ENCODE assay signal across 8 cellular contexts in genomic region chr11:119148855-119149370, GRCh38. TPM values are rescaled to one million over a fixed set of nuclear protein-coding genes. Genes with fewer than 3 reads are reported as not detected.
A peak's percentile ranks its signal among the peaks of the same experiment; 100 is the strongest.
DNase-seq lines count a peak whose midpoint lies in the region; ATAC-seq and TF ChIP-seq lines count a peak whose summit lies in the region.

TSS of gene ABCG4 (plus strand) at chr11:119149052. CDS start at chr11:119149966, 914 bp downstream.

- CTCF ChIA-PET in AG04449 (lab: Yijun Ruan, JAX): interaction anchor here (1.0 to 14.6 kb wide), 10 partner anchors 10 to 207 kb away, joined by 3 to 139 read pairs (median 4); partner anchors contain the start of genes CBL and NLRX1
- CTCF ChIA-PET in HEK293T (lab: Yijun Ruan, JAX): interaction anchor here (1.0 to 1.3 kb wide), 2 partner anchors 8 to 14 kb away, joined by 4 read pairs; no protein-coding TSS in a partner anchor

- POLR2A ChIA-PET in AG04449 (lab: Yijun Ruan, JAX): interaction anchor here (0.6 kb wide), 1 partner anchor 64 kb away, joined by 3 read pairs; the partner anchor contains the start of gene HMBS
- POLR2A ChIA-PET in HEK293T (lab: Yijun Ruan, JAX): interaction anchor here (1.0 to 1.5 kb wide), 3 partner anchors 20 to 359 kb away, joined by 3 to 4 read pairs (median 3); partner anchors contain the start of genes HINFP and NLRX1

- H3K4me3 ChIP-seq in AG04449 (ENCODE audit: low read depth, low read length) (peak within 1 kb of the TSS; percentile 63), fibroblast of the aortic adventitia (ENCODE audit: low read depth, low read length) (peak within 1 kb of the TSS; percentile 68)

- TF ChIP-seq CTCF in AG04449 (IDR thresholded peaks at IDR 0.05; ENCODE audit: insufficient read depth, low read length, missing control alignments) (no peak), fibroblast of the aortic adventitia (IDR thresholded peaks at IDR 0.05; ENCODE audit: insufficient read depth, low read length) (no peak), omental fat pad (IDR thresholded peaks at IDR 0.05) (no peak)

- DNase-seq in AG04449 (ENCODE audit: low read depth, low spot score) (no peak), HEK293T (ENCODE audit: extremely low spot score) (peak; percentile 48), fibroblast of the aortic adventitia (ENCODE audit: low read depth) (no peak), omental fat pad (ENCODE audit: low spot score) (no peak), kidney glomerular epithelial cell (lab: John Stamatoyannopoulos, UW) (no peak), SW480 (ENCODE audit: low spot score) (no peak)
- DNase-seq in activated CD8-positive, alpha-beta memory T cell treated with anti-CD3 and anti-CD28 coated beads for 24 hours: peak; percentile 72

- ATAC-seq in omental fat pad (ENCODE audit: low FRiP score) (peak; percentile 15), HG03457 (IDR thresholded peaks at IDR 0.05; ENCODE audit: unreplicated experiment) (no peak)

TF ChIP-seq in HEK293T, 16 proteins besides CTCF, POLR2A, EP300 and RAD21:
- TF ChIP-seq FOXM1 (IDR thresholded peaks at IDR 0.05; ENCODE audit: borderline replicate concordance) (no peak), HDGF (IDR thresholded peaks at IDR 0.05; ENCODE audit: borderline replicate concordance) (no peak), L3MBTL2 (conservative IDR thresholded peaks at IDR 0.05) (no peak), PKNOX1 (IDR thresholded peaks at IDR 0.05) (no peak), SP1 (IDR thresholded peaks at IDR 0.05) (no peak), ARNT (IDR thresholded peaks at IDR 0.05) (no peak), NFRKB (IDR thresholded peaks at IDR 0.05) (no peak), CTBP1 (IDR thresholded peaks at IDR 0.05; ENCODE audit: borderline replicate concordance) (no peak), FOXK2 (IDR thresholded peaks at IDR 0.05) (no peak), ELF4 (IDR thresholded peaks at IDR 0.05) (no peak), BHLHE40 (IDR thresholded peaks at IDR 0.05; ENCODE audit: borderline replicate concordance) (no peak), ZNF384 (IDR thresholded peaks at IDR 0.05) (no peak)
TF ChIP-seq in HEK293T: peak in this region for 0.

RNA-seq across cellular contexts. Expression of gene ABCG4, which starts in this region (rescaled TPM):
- total RNA-seq in fibroblast of the aortic adventitia (ENCODE audit: low replicate concordance) (0.08 TPM in 1 of 2 replicates, not detected in the other), omental fat pad (under 1 TPM in 2 of 4 donors, not detected in 2; 0.09 to 0.32 TPM)

Comparison
In these comparisons a context has a peak if more than half of its experiments do, and no peak if none do; other contexts are left out.
1. Peak in ATAC-seq in omental fat pad; RNA of the gene not detected or under 1 TPM.
2. DNase-seq: peak in HEK293T (single experiment) and activated CD8-positive, alpha-beta memory T cell treated with anti-CD3 and anti-CD28 coated beads for 24 hours (single experiment); none in AG04449 (single experiment), fibroblast of the aortic adventitia (single experiment), omental fat pad (single experiment), kidney glomerular epithelial cell (single experiment) and SW480 (single experiment).